8 cellular contexts compared by ENCODE assay signal in genomic region chr6:10403385-10404106, GRCh38. TPM values are rescaled to one million over a fixed set of nuclear protein-coding genes. Genes with fewer than 3 reads are reported as not detected.
A peak's percentile ranks its signal among the peaks of the same experiment; 100 is the strongest.
DNase-seq lines count a peak whose midpoint lies in the region; ATAC-seq and TF ChIP-seq lines count a peak whose summit lies in the region.

No MANE protein-coding gene starts in this region.

- H3K9me3 ChIP-seq in Peyer's patch (peaks cover 0 to 12% (median 5%) of the 10 kb centered on the region in 4 donors), osteoblast (ENCODE audit: low read depth, low read length) (no peaks in the 10 kb centered on the region)

- H3K36me3 Mint-ChIP-seq in activated naive CD4-positive, alpha-beta T cell treated with anti-CD3 and anti-CD28 coated beads, Interleukin-2, amount 50 U/mL, for 24 hours, result peaks cover 6% of the 10 kb centered on the region

- peaks cover 13% of the 10 kb centered on the region for H3K4me1 Mint-ChIP-seq in activated naive CD4-positive, alpha-beta T cell treated with anti-CD3 and anti-CD28 coated beads, Interleukin-2, amount 50 U/mL, for 24 hours

- H4K20me1 ChIP-seq in osteoblast (ENCODE audit: insufficient read depth, low read length), result no peaks in the 10 kb centered on the region

- peak; percentile 15 for ATAC-seq in HG02840 (IDR thresholded peaks at IDR 0.05; ENCODE audit: low FRiP score, unreplicated experiment)

- H3K27ac Mint-ChIP-seq in activated naive CD4-positive, alpha-beta T cell treated with anti-CD3 and anti-CD28 coated beads, Interleukin-2, amount 50 U/mL, for 24 hours, result no peak overlapping the region

- no peaks in the 10 kb centered on the region for H3K79me2 ChIP-seq in osteoblast (ENCODE audit: insufficient read depth, low read length)

- H3K4me3 Mint-ChIP-seq in activated naive CD4-positive, alpha-beta T cell treated with anti-CD3 and anti-CD28 coated beads, Interleukin-2, amount 50 U/mL, for 24 hours, result peak overlapping the region; percentile 80

- peaks cover 37% of the 10 kb centered on the region for H3K9me3 Mint-ChIP-seq in activated naive CD4-positive, alpha-beta T cell treated with anti-CD3 and anti-CD28 coated beads, Interleukin-2, amount 50 U/mL, for 24 hours

- H3K4me1 ChIP-seq in Peyer's patch (peaks cover 0 to 9% (median 5%) of the 10 kb centered on the region in 4 donors), osteoblast (ENCODE audit: insufficient read depth, low read length) (peaks cover 11% of the 10 kb centered on the region)

- H3K4me3 ChIP-seq in Peyer's patch (peak overlapping the region; percentile 33 to 56 (median 51)), epithelial cell of esophagus (ENCODE audit: low read length) (peak overlapping the region; percentile 47), osteoblast (ENCODE audit: insufficient read depth, low read length) (peak overlapping the region; percentile 83)

- peaks cover 52% of the 10 kb centered on the region for H3K27me3 Mint-ChIP-seq in activated naive CD4-positive, alpha-beta T cell treated with anti-CD3 and anti-CD28 coated beads, Interleukin-2, amount 50 U/mL, for 24 hours

- DNase-seq in activated naive CD4-positive, alpha-beta T cell treated with anti-CD3 and anti-CD28 coated beads, Interleukin-2, amount 50 U/mL, for 16 hours, result no peak
- DNase-seq in Peyer's patch, result no peak
- DNase-seq in epithelial cell of esophagus (ENCODE audit: low read depth), result peak; percentile 97
- no peak for DNase-seq in osteoblast (ENCODE audit: insufficient read length, low spot score, missing footprints)
- DNase-seq in inferior parietal cortex (ENCODE audit: extremely low spot score), result no peak
- no peak for DNase-seq in stimulated activated CD4-positive, alpha-beta T cell treated with anti-CD3 and anti-CD28 coated beads, Interleukin-12 subunit alpha, Interleukin-12 subunit beta, amount 100 ng/mL, for 4 hours

- H3K27me3 ChIP-seq in Peyer's patch, result no peaks in the 10 kb centered on the region
- peaks cover 46% of the 10 kb centered on the region for H3K27me3 ChIP-seq in osteoblast (ENCODE audit: insufficient read depth, low read length)

- no peaks in the 10 kb centered on the region for H3K36me3 ChIP-seq in Peyer's patch
- H3K36me3 ChIP-seq in osteoblast (ENCODE audit: insufficient read depth, low read length), result no peaks in the 10 kb centered on the region

- no peak for TF ChIP-seq POLR2A in Peyer's patch (IDR thresholded peaks at IDR 0.05)

- H2AFZ ChIP-seq in osteoblast (ENCODE audit: low read length), result peak overlapping the region; percentile 98

- TF ChIP-seq CTCF in Peyer's patch (IDR thresholded peaks at IDR 0.05), result no peak
- no peak for TF ChIP-seq CTCF in epithelial cell of esophagus (IDR thresholded peaks at IDR 0.05; ENCODE audit: insufficient read depth, low read depth, low read length, missing control alignments)
- no peak for TF ChIP-seq CTCF in osteoblast (IDR thresholded peaks at IDR 0.05; ENCODE audit: extremely low read depth, low read depth, low read length)

- peak overlapping the region; percentile 100 for H3K4me2 ChIP-seq in osteoblast (ENCODE audit: insufficient read depth, low read length)

- H3K27ac ChIP-seq in Peyer's patch (peak overlapping the region in 1 of 4 donors; percentile 68), osteoblast (ENCODE audit: low read depth, low read length) (peak overlapping the region; percentile 74)

RNA-seq across cellular contexts. Expression of gene TFAP2A, which starts 11.3 kb away (rescaled TPM):
- total RNA-seq in Peyer's patch (1 to 10 TPM in 1 of 4 donors, not detected in 3; 1.4 TPM), osteoblast (under 0.01 and 0.36 TPM in 2 replicates)
